ENCODE assay signal across 12 cellular contexts in the genomic region with DNA sequence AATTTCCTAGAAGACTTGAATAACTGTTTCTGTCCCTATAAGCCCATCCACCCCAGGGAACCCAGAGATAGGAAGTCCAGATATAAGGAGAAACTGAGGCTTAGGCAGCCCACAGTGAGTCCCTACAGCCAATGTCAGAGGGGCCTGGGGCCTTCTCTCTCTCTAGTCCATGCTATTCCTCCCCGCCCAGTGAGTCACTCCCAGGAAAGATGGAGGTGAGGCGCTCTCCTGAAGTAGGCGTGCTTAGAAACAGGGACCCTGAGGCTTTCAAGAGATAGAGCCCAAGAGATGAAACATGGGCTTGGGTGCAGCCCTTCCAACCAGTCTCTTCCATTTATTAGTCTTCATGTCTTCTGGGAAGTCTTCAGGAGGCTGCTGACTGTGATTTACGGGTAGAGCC. TPM values are rescaled to one million over a fixed set of nuclear protein-coding genes. Genes with fewer than 3 reads are reported as not detected.
DNase-seq lines count a peak whose midpoint lies in the region; ATAC-seq, FAIRE-seq and TF ChIP-seq lines count a peak whose summit lies in the region.
"Had no signal": no experiment of that assay in that cellular context is flagged by ENCODE, and none has a peak within 500 bp of the region (broad histone marks: within the 10 kb centered on the region; RNA-seq: fewer than 3 reads in every experiment).

No MANE protein-coding gene starts in this region.

- CTCF ChIA-PET in A549 (lab: Yijun Ruan, JAX) (interaction anchor here (0.6 to 24.8 kb wide), 23 partner anchors 9 to 491 kb away, joined by 3 to 1074 read pairs (median 6); partner anchors contain the start of genes HOXC10, HOXC4, HOXC5 and HOXC6), HEK293T (lab: Yijun Ruan, JAX) (interaction anchor here (0.8 to 1.6 kb wide), 9 partner anchors 10 to 206 kb away, joined by 3 to 8 read pairs (median 3); partner anchors contain the start of genes HOXC10 and HOXC5), GM12878 (lab: Yijun Ruan, JAX) (interaction anchor here (0.6 to 11.5 kb wide), 22 partner anchors 10 to 1521 kb away, joined by 3 to 343 read pairs (median 10); partner anchors contain the start of genes HOXC10, HOXC4, HOXC5 and HOXC6)

- no peak overlapping the region; the same call in 1 of the 2 replicates for H2AFZ ChIP-seq in GM12878 (ENCODE audit: control insufficient read depth, low read depth, low read length)
- H2AFZ ChIP-seq: hepatocyte had no signal

- H3K27ac ChIP-seq in A549 (peak overlapping the region; percentile 10 to 65; a peak in 3 of 6 replicates), GM12878 (ENCODE audit: control insufficient read depth, insufficient read depth) (no peak overlapping the region)
- H3K27ac ChIP-seq: hepatocyte, SJSA1, thyroid gland had no signal

- RAD21 ChIA-PET in GM12878 (lab: Charles Lee; ENCODE audit: unreplicated experiment), result interaction anchor here (0.8 to 6.6 kb wide), 18 partner anchors 9 to 200 kb away, joined by 3 to 222 read pairs (median 4); partner anchors contain the start of genes HOXC5, HOXC6 and HOXC8

- H4K20me1 ChIP-seq in GM12878 (ENCODE audit: control insufficient read depth, insufficient read depth), result no peaks in the 10 kb centered on the region

- H3K79me2 ChIP-seq in GM12878 (ENCODE audit: control insufficient read depth, insufficient read depth, low read length), result peaks cover 3% of the 10 kb centered on the region

- H3K4me1 ChIP-seq in A549 (peaks cover 22% of the 10 kb centered on the region), GM12878 (ENCODE audit: control insufficient read depth, insufficient read depth, low read length) (peaks cover 6% of the 10 kb centered on the region), mucosa of stomach (ENCODE audit: control insufficient read depth, insufficient read depth, low read length) (peaks cover 18% of the 10 kb centered on the region)

- no TSS peak for BruUV-seq in GM12878 (replicated peaks; lab: Mats Ljungman, UMichigan)

- whole genome bisulfite sequencing in A549 (ENCODE audit: missing lambda C conversion rate), result 38% methylated on average over 4 of the region's 4 CpGs
- WGBS in GM12878 (ENCODE audit: insufficient coverage, insufficient replicate concordance, low lambda C conversion rate, missing lambda C conversion rate), result 64% methylated on average over 4 of the region's 4 CpGs

- H3K4me2 ChIP-seq in A549 (peak overlapping the region; percentile 63), GM12878 (ENCODE audit: control insufficient read depth, insufficient read depth) (no peak overlapping the region)
- H3K4me2 ChIP-seq: hepatocyte had no signal

- SMC1A ChIA-PET in GM12878 (lab: Charles Lee; ENCODE audit: uncharacterized antibody, unreplicated experiment), result interaction anchor here (0.9 to 6.4 kb wide), 15 partner anchors 10 to 439 kb away, joined by 3 to 126 read pairs (median 7); partner anchors contain the start of genes CISTR, HOXC4 and HOXC5

- peak in 1 of 2 experiments; percentile 2; a peak in 3 of 6 replicates for ATAC-seq in A549
- ATAC-seq in GM12878, result no peak

- in situ Hi-C loops in GM12878 (cut with MboI), result loop anchor here (10.0 kb wide), 1 partner anchor 166 kb away; the partner anchor contains the start of gene HOXC6

- DNase-seq in A549 (ENCODE audit: low read depth in 1 of 2, low spot score in 1 of 2), result no peak
- no peak for DNase-seq in HEK293T (ENCODE audit: extremely low spot score)
- DNase-seq in GM12878 (ENCODE audit: low read depth, low spot score), result no peak
- DNase-seq in H4 (ENCODE audit: low spot score), result no peak
- DNase-seq in frontal cortex (ENCODE audit: low spot score in 2 of 2), result no peak
- DNase-seq in HTR-8/SVneo (ENCODE audit: insufficient read length, low spot score), result no peak
- no peak for DNase-seq in activated CD4-positive, alpha-beta T cell treated with anti-CD3 and anti-CD28 coated beads, Interleukin-2, amount 50 U/mL, for 1 hour

- TF ChIP-seq CTCF in A549 (IDR thresholded peaks at IDR 0.05) (no peak), GM12878 (IDR thresholded peaks at IDR 0.05 in 2 of 3, conservative IDR thresholded peaks at IDR 0.05 in 1 of 3; ENCODE audit: control insufficient read depth in 2 of 3, extremely low read depth in 1 of 3, insufficient read depth in 1 of 3, low read depth in 3 of 3, low read length in 3 of 3) (no peak)

- H3K9me3 ChIP-seq in A549 (no peaks in the 10 kb centered on the region), GM12878 (replicated peaks; ENCODE audit: control insufficient read depth, insufficient read depth, low read length) (no peaks in the 10 kb centered on the region), mucosa of stomach (ENCODE audit: control insufficient read depth, low read length) (no peaks in the 10 kb centered on the region)
- H3K9me3 ChIP-seq: thyroid gland had no signal

- FAIRE-seq in A549 (lab: Jason Lieb, UNC), result no peak
- FAIRE-seq in GM12878 (lab: Jason Lieb, UNC), result no peak
- no peak for FAIRE-seq in frontal cortex (lab: Jason Lieb, UNC)
- FAIRE-seq in HTR-8/SVneo (lab: Jason Lieb, UNC), result no peak
- FAIRE-seq: islet of Langerhans had no signal

- H3K4me3 ChIP-seq in A549 (no peak overlapping the region), GM12878 (no peak overlapping the region), mucosa of stomach (ENCODE audit: low read length) (peak overlapping the region; percentile 15)
- H3K4me3 ChIP-seq: hepatocyte, SJSA1, thyroid gland had no signal

- POLR2A ChIA-PET in A549 (lab: Yijun Ruan, JAX), result interaction anchor here (0.7 to 1.4 kb wide), 8 partner anchors 10 to 206 kb away, joined by 3 to 7 read pairs (median 4); partner anchors contain the start of genes HOXC10, HOXC4, HOXC5 and HOXC8
- POLR2A ChIA-PET in HEK293T (lab: Yijun Ruan, JAX), result interaction anchor here (0.6 to 1.5 kb wide), 2 partner anchors 17 to 206 kb away, joined by 3 read pairs; partner anchors contain the start of gene HOXC10
- POLR2A ChIA-PET in GM12878 (lab: Charles Lee), result interaction anchor here (2.5 kb wide), 1 partner anchor 138 kb away, joined by 17 read pairs; the partner anchor contains the start of gene HOXC4

- TF ChIP-seq EP300 in A549 (IDR thresholded peaks at IDR 0.05), result no peak
- TF ChIP-seq EP300 in GM12878 (IDR thresholded peaks at IDR 0.05; ENCODE audit: borderline replicate concordance in 1 of 2, control insufficient read depth in 1 of 2, low read depth in 2 of 2, low read length in 2 of 2), result no peak

- no peak for TF ChIP-seq POLR2A in A549 (IDR thresholded peaks at IDR 0.05; ENCODE audit: low read length)
- no peak for TF ChIP-seq POLR2A in GM12878 (IDR thresholded peaks at IDR 0.05; ENCODE audit: low read depth, low read length)

- H3K9ac ChIP-seq in GM12878 (ENCODE audit: control insufficient read depth, insufficient read depth, low read length), result no peak overlapping the region
- H3K9ac ChIP-seq in mucosa of stomach (ENCODE audit: low read length), result no peak overlapping the region

- H3K27me3 ChIP-seq in GM12878 (replicated peaks in 1 of 2; ENCODE audit: control insufficient read depth in 2 of 2, insufficient read depth in 2 of 2, low read length in 1 of 2) (peaks cover 2 to 3% of the 10 kb centered on the region in 2 experiments; a peak in 1 of 4 replicates), mucosa of stomach (ENCODE audit: control insufficient read depth, insufficient read depth, low read length) (peaks cover 38% of the 10 kb centered on the region)
- H3K27me3 ChIP-seq: SJSA1, thyroid gland had no signal

- intact Hi-C loops in GM12878 (cut with micrococcal nuclease; ENCODE audit: unreplicated experiment), result loop anchor here (1.0 kb wide), 2 partner anchors 159 to 185 kb away; no protein-coding TSS in a partner anchor

- TF ChIP-seq RAD21 in A549 (conservative IDR thresholded peaks at IDR 0.05 in 1 of 2, IDR thresholded peaks at IDR 0.05 in 1 of 2), result no peak
- no peak for TF ChIP-seq RAD21 in GM12878 (IDR thresholded peaks at IDR 0.05; ENCODE audit: insufficient read depth, low read depth, low read length)

- no peaks in the 10 kb centered on the region for H3K36me3 ChIP-seq in GM12878 (ENCODE audit: control insufficient read depth in 2 of 2, insufficient read depth in 2 of 2, low read length in 1 of 2)
- H3K36me3 ChIP-seq in mucosa of stomach (ENCODE audit: control insufficient read depth, insufficient read depth, low read length), result no peaks in the 10 kb centered on the region
- H3K36me3 ChIP-seq: thyroid gland had no signal

TF ChIP-seq in A549, 52 proteins besides CTCF, POLR2A, EP300 and RAD21 (continues in another document):
- TF ChIP-seq NPAS2 (CRISPR knock-in tag; IDR thresholded peaks at IDR 0.05; ENCODE audit: borderline replicate concordance), result no peak
- TF ChIP-seq RARB (CRISPR knock-in tag; IDR thresholded peaks at IDR 0.05), result no peak

TF ChIP-seq in GM12878, 131 proteins besides CTCF, POLR2A, EP300 and RAD21:
- TF ChIP-seq FOXM1 (IDR thresholded peaks at IDR 0.05; ENCODE audit: low read depth, low read length) (peak; percentile 7; the same call in 1 of the 2 replicates), ZZZ3 (IDR thresholded peaks at IDR 0.05; ENCODE audit: control insufficient read depth, insufficient read length, low read depth) (no peak), NR2C1 (IDR thresholded peaks at IDR 0.05) (no peak)

RNA-seq across cellular contexts. Expression of gene SMUG1, which starts 2.3 kb away (rescaled TPM):
- polyA plus RNA-seq in A549 (2011; rRNA removed) (34.8 and 40.7 TPM in 2 replicates), A549 (2017; fragmentation: RNase III; extraction: RNeasy Plus Mini Kit Qiagen cat#74134 plus additional on column Dnase treatment) (27.6 to 32.5 TPM (median 30.9 TPM) in 3 replicates), GM12878 (2011; rRNA removed) (30.0 and 32.4 TPM in 2 replicates), GM12878 (2014; fragmentation: Illumina TruSeq; extraction: Trizol) (13.8 and 24.6 TPM in 2 replicates), GM12878 (2014; fragmentation: Nextera tagmentation; extraction: Ambion mirVana) (10 to 100 TPM; 67.5 to 72.4 TPM), GM12878 (2014; rRNA removed) (55.4 and 59.8 TPM in 2 replicates), GM12878 (2016; fragmentation: Nextera tagmentation; extraction: Ambion mirVana) (10 to 100 TPM; 37.9 to 38.3 TPM)
- polyA plus RNA-seq in A549 (2012; cell fraction: cytosol; rRNA removed), result 42.2 and 49.4 TPM in 2 replicates
- polyA plus RNA-seq in A549 (2012; cell fraction: nucleus; rRNA removed), result 40.3 and 42.2 TPM in 2 replicates
- polyA minus RNA-seq in A549 (2011; rRNA and poly(A)+ RNA removed), result 40.1 and 41.6 TPM in 2 replicates
- 66.8 and 75.9 TPM in 2 replicates for total RNA-seq in GM12878 (2013; cell fraction: nucleolus; rRNA removed)
- total RNA-seq in GM12878 (2014; rRNA removed) (38.7 and 47.3 TPM in 2 replicates), GM12878 (2014; rRNA removed; fragmentation: Illumina TruSeq; extraction: Trizol) (26.0 and 28.0 TPM in 2 replicates), GM12878 (2021) (27.4 and 28.2 TPM in 2 replicates), frontal cortex (46.9 TPM)
- 31.3 TPM for polyA plus RNA-seq in GM12878 (2011; ENCODE audit: low read depth)
- polyA plus RNA-seq in GM12878 (2011; cell fraction: cytosol; rRNA removed), result 40.8 and 46.0 TPM in 2 replicates
- 33.9 and 44.5 TPM in 2 replicates for polyA plus RNA-seq in GM12878 (2011; cell fraction: nucleus; rRNA removed)
- 29.1 and 30.7 TPM in 2 replicates for polyA plus RNA-seq in GM12878 (2012)
- 19.5 and 36.0 TPM in 2 replicates for polyA minus RNA-seq in GM12878 (2011; rRNA and poly(A)+ RNA removed)
- 5.5 and 10.4 TPM in 2 replicates for polyA minus RNA-seq in GM12878 (2011; cell fraction: cytosol; rRNA and poly(A)+ RNA removed)
- 21.0 and 31.2 TPM in 2 replicates for polyA minus RNA-seq in GM12878 (2011; cell fraction: nucleus; rRNA and poly(A)+ RNA removed)
- total RNA-seq in H4 (2014; rRNA removed; shearing (Covaris generic)), result 28.1 and 33.8 TPM in 2 replicates
